ENCODE assay signal across 1 cellular context in the genomic region with DNA sequence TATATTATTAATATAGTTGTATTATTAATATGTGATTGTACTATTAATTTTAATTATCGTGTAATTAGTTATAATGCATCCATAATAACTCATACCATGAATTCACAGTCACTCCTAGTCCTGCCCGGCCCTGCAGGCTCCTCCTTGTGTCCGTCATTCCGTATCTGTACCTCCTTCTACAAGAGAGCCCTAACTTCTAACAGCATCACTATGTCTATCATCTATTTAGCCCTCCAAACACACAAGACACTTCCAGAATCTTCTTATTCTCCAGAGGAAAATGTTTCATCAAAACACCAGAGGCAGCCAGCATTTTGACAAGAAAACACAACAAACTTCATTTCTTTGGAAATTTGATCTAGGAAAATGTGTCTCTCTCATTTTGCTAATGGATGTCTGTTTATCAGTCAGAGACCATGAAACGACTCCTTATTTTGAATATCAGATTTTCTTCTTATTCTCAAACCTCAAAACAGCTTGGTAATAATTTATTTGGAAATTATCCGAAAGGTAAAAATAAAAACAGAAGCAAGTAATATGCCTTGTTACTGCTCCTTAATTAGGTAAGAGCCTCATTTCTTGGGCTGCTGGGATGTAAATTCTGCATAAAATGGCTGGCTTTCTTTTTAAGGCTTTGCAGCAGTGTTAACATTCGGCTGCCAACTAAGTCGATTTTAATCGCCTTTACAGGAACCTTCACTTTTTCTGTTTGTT.
TF ChIP-seq lines count a peak whose summit lies in the region.

No MANE protein-coding gene starts in this region.

TF ChIP-seq in K562, 482 proteins besides CTCF, POLR2A, EP300 and RAD21 (continues in another document):
- TF ChIP-seq E2F4 (CRISPR knock-in tag; IDR thresholded peaks at IDR 0.05; ENCODE audit: low read depth) (no peak), KDM4B (IDR thresholded peaks at IDR 0.05; ENCODE audit: borderline replicate concordance in 2 of 2, low read depth in 1 of 2) (no peak), XRCC5 (IDR thresholded peaks at IDR 0.05; ENCODE audit: low read depth, low read length) (no peak), ARNT (IDR thresholded peaks at IDR 0.05) (peak in 1 of 2 experiments; percentile 42; a peak in 1 of 4 replicates), RFX7 (CRISPR knock-in tag; IDR thresholded peaks at IDR 0.05) (0 out of 2 replicates have a peak, but pooled peaks have one; percentile 2), RAD51 (IDR thresholded peaks at IDR 0.05; ENCODE audit: borderline replicate concordance, low read depth) (peak; percentile 8; the same call in 1 of the 2 replicates), L3MBTL2 (IDR thresholded peaks at IDR 0.05) (no peak), ESRRB (CRISPR knock-in tag; IDR thresholded peaks at IDR 0.05; ENCODE audit: borderline replicate concordance) (no peak), ZBTB11 (CRISPR knock-in tag; IDR thresholded peaks at IDR 0.05) (no peak), PTTG1 (tag; IDR thresholded peaks at IDR 0.05; ENCODE audit: low read depth) (no peak), ZBTB34 (CRISPR knock-in tag; IDR thresholded peaks at IDR 0.05) (peak; percentile 18; the same call in 1 of the 2 replicates), CTBP1 (IDR thresholded peaks at IDR 0.05; ENCODE audit: borderline replicate concordance) (no peak), ZNF766 (CRISPR knock-in tag; conservative IDR thresholded peaks at IDR 0.05) (no peak), PRMT5 (CRISPR knock-in tag; IDR thresholded peaks at IDR 0.05) (no peak), ZNF143 (CRISPR knock-in tag; IDR thresholded peaks at IDR 0.05) (no peak), ZNF778 (CRISPR knock-in tag; IDR thresholded peaks at IDR 0.05) (no peak), ARID3B (CRISPR knock-in tag; IDR thresholded peaks at IDR 0.05; ENCODE audit: borderline replicate concordance) (no peak), FOXP1 (CRISPR knock-in tag; IDR thresholded peaks at IDR 0.05) (no peak), MCM3 (IDR thresholded peaks at IDR 0.05) (no peak), FOXK1 (CRISPR knock-in tag; IDR thresholded peaks at IDR 0.05; ENCODE audit: borderline replicate concordance) (no peak), RBM34 (IDR thresholded peaks at IDR 0.05; ENCODE audit: borderline replicate concordance, insufficient read depth, low read length) (no peak), CCAR2 (IDR thresholded peaks at IDR 0.05; ENCODE audit: low read depth, low read length) (no peak), TCF7 (IDR thresholded peaks at IDR 0.05; ENCODE audit: borderline replicate concordance) (no peak), TOE1 (IDR thresholded peaks at IDR 0.05; ENCODE audit: borderline replicate concordance) (no peak), TOE1 (CRISPR knock-in tag; IDR thresholded peaks at IDR 0.05; ENCODE audit: borderline replicate concordance, low read depth) (no peak), E2F8 (IDR thresholded peaks at IDR 0.05; ENCODE audit: low read depth, partially characterized antibody) (no peak), BRD4 (IDR thresholded peaks at IDR 0.05) (no peak), ZNF551 (CRISPR knock-in tag; IDR thresholded peaks at IDR 0.05) (no peak), HNRNPUL1 (IDR thresholded peaks at IDR 0.05; ENCODE audit: low read length) (no peak), FOXK2 (conservative IDR thresholded peaks at IDR 0.05 in 1 of 2, IDR thresholded peaks at IDR 0.05 in 1 of 2; ENCODE audit: low read depth in 2 of 2) (no peak; a peak in 1 of 4 replicates), ZNF583 (CRISPR knock-in tag; IDR thresholded peaks at IDR 0.05) (no peak), SAP30 (IDR thresholded peaks at IDR 0.05; ENCODE audit: borderline replicate concordance, insufficient read depth, low read depth, low read length, poor library complexity, severe bottlenecking) (no peak), KLF6 (CRISPR knock-in tag; IDR thresholded peaks at IDR 0.05; ENCODE audit: borderline replicate concordance) (no peak), GTF2A2 (tag; IDR thresholded peaks at IDR 0.05) (0 out of 2 replicates have a peak, but pooled peaks have one; percentile 47), JUNB (CRISPR knock-in tag; conservative IDR thresholded peaks at IDR 0.05) (no peak), ZFP91 (CRISPR knock-in tag; IDR thresholded peaks at IDR 0.05) (no peak), PML (IDR thresholded peaks at IDR 0.05; ENCODE audit: low read length) (peak; percentile 38; the same call in 1 of the 2 replicates), CLOCK (CRISPR knock-in tag; IDR thresholded peaks at IDR 0.05; ENCODE audit: borderline replicate concordance) (no peak), FOXJ3 (CRISPR knock-in tag; IDR thresholded peaks at IDR 0.05) (no peak)
- TF ChIP-seq, protein P1, sequence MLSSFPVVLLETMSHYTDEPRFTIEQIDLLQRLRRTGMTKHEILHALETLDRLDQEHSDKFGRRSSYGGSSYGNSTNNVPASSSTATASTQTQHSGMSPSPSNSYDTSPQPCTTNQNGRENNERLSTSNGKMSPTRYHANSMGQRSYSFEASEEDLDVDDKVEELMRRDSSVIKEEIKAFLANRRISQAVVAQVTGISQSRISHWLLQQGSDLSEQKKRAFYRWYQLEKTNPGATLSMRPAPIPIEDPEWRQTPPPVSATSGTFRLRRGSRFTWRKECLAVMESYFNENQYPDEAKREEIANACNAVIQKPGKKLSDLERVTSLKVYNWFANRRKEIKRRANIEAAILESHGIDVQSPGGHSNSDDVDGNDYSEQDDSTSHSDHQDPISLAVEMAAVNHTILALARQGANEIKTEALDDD (IDR thresholded peaks at IDR 0.05), result no peak
- TF ChIP-seq, protein P2, sequence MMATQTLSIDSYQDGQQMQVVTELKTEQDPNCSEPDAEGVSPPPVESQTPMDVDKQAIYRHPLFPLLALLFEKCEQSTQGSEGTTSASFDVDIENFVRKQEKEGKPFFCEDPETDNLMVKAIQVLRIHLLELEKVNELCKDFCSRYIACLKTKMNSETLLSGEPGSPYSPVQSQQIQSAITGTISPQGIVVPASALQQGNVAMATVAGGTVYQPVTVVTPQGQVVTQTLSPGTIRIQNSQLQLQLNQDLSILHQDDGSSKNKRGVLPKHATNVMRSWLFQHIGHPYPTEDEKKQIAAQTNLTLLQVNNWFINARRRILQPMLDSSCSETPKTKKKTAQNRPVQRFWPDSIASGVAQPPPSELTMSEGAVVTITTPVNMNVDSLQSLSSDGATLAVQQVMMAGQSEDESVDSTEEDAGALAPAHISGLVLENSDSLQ (IDR thresholded peaks at IDR 0.05), result peak; percentile 76
- TF ChIP-seq, protein P3, sequence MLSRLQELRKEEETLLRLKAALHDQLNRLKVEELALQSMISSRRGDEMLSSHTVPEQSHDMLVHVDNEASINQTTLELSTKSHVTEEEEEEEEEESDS (CRISPR knock-in tag; IDR thresholded peaks at IDR 0.05), result no peak
- TF ChIP-seq, protein P4, sequence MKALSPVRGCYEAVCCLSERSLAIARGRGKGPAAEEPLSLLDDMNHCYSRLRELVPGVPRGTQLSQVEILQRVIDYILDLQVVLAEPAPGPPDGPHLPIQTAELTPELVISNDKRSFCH (CRISPR knock-in tag; IDR thresholded peaks at IDR 0.05), result 0 out of 2 replicates have a peak, but pooled peaks have one; percentile 31
- TF ChIP-seq, protein P4 (tag; IDR thresholded peaks at IDR 0.05), result no peak
